Comparison of ENCODE assay signal across 8 cellular contexts in genomic region chr15:44289352-44289790, GRCh38. TPM values are rescaled to one million over a fixed set of nuclear protein-coding genes. Genes with fewer than 3 reads are reported as not detected.
DNase-seq lines count a peak whose midpoint lies in the region; ATAC-seq and TF ChIP-seq lines count a peak whose summit lies in the region.

No MANE protein-coding gene starts in this region.

- CTCF ChIA-PET in T-cell (lab: Charles Lee), result interaction anchor here in 1 of 2 donors (0.5 to 2.1 kb wide), 3 partner anchors 29 to 212 kb away, joined by 3 to 9 read pairs (median 4); no protein-coding TSS in a partner anchor

- no peaks in the 10 kb centered on the region for H3K27me3 ChIP-seq in right atrium auricular region
- H3K27me3 ChIP-seq in spleen (replicated peaks in 1 of 7), result peaks cover 0 to 5% (median 0%) of the 10 kb centered on the region in 7 donors

- peaks cover 19% of the 10 kb centered on the region for H3K36me3 Mint-ChIP-seq in T-helper 2 cell treated with Interferon-gamma antibody and Interleukin-4, amounts not matched to agents 5 μg/mL and 100 μg/mL, for 36 hours (ENCODE audit: low read depth)
- peaks cover 16% of the 10 kb centered on the region for H3K36me3 Mint-ChIP-seq in T-cell

- H3K4me1 ChIP-seq in right atrium auricular region, result peaks cover 0 to 30% of the 10 kb centered on the region in 2 donors
- peaks cover 16 to 55% (median 37%) of the 10 kb centered on the region in 6 donors for H3K4me1 ChIP-seq in spleen

- TF ChIP-seq POLR2A in spleen (IDR thresholded peaks at IDR 0.05), result no peak

- H3K27ac Mint-ChIP-seq in T-helper 2 cell treated with Interferon-gamma antibody and Interleukin-4, amounts not matched to agents 5 μg/mL and 100 μg/mL, for 36 hours, result peak overlapping the region; percentile 28
- H3K27ac Mint-ChIP-seq in T-cell, result peak overlapping the region; percentile 77 to 79

- 15 to 29% (median 21%) methylated on average over 10 of the region's 10 CpGs for WGBS in spleen, 5 donors

- H3K36me3 ChIP-seq in right atrium auricular region (no peaks in the 10 kb centered on the region), spleen (peaks cover 0 to 18% (median 0%) of the 10 kb centered on the region in 6 donors)

- DNase-seq in T-helper 2 cell treated with Interferon-gamma antibody and Interleukin-4, amounts not matched to agents 5 μg/mL and 100 μg/mL, for 36 hours (ENCODE audit: low spot score), result no peak
- DNase-seq in T-helper 2 cell (no peak), T-cell (no peak), right atrium auricular region (ENCODE audit: low spot score) (no peak), spleen (no peak), HK-2 (ENCODE audit: unreplicated experiment) (no peak), HPDE6-E6E7 (ENCODE audit: extremely low spot score) (no peak)

- no peaks in the 10 kb centered on the region for H3K9me3 ChIP-seq in right atrium auricular region
- H3K9me3 ChIP-seq in spleen, result no peaks in the 10 kb centered on the region

- intact Hi-C loops in spleen (cut with DNase I; ENCODE audit: low total_unique reads), result no loop called here

- POLR2A ChIA-PET in T-cell (lab: Charles Lee), result interaction anchor here in 1 of 2 donors (0.6 kb wide), 1 partner anchor 292 kb away, joined by 4 read pairs; no protein-coding TSS in a partner anchor

- peak overlapping the region; percentile 93 for H3K4me3 Mint-ChIP-seq in T-helper 2 cell treated with Interferon-gamma antibody and Interleukin-4, amounts not matched to agents 5 μg/mL and 100 μg/mL, for 36 hours
- peak overlapping the region; percentile 95 to 99 (median 96) for H3K4me3 Mint-ChIP-seq in T-cell

- no peaks in the 10 kb centered on the region for H3K9me3 Mint-ChIP-seq in T-helper 2 cell treated with Interferon-gamma antibody and Interleukin-4, amounts not matched to agents 5 μg/mL and 100 μg/mL, for 36 hours
- no peaks in the 10 kb centered on the region for H3K9me3 Mint-ChIP-seq in T-cell

- H3K4me1 Mint-ChIP-seq in T-helper 2 cell treated with Interferon-gamma antibody and Interleukin-4, amounts not matched to agents 5 μg/mL and 100 μg/mL, for 36 hours (ENCODE audit: low read depth), result peaks cover 40% of the 10 kb centered on the region
- H3K4me1 Mint-ChIP-seq in T-cell, result peaks cover 58 to 63% (median 62%) of the 10 kb centered on the region in 3 donors

- peaks cover 6% of the 10 kb centered on the region for H3K27me3 Mint-ChIP-seq in T-helper 2 cell treated with Interferon-gamma antibody and Interleukin-4, amounts not matched to agents 5 μg/mL and 100 μg/mL, for 36 hours (ENCODE audit: low read depth)
- H3K27me3 Mint-ChIP-seq in T-cell, result peaks cover 4 to 5% of the 10 kb centered on the region in 2 donors

- ATAC-seq in T-cell (replicated peaks in 1 of 4) (no peak), HG03108 (IDR thresholded peaks at IDR 0.05; ENCODE audit: unreplicated experiment) (no peak)

- TF ChIP-seq CTCF in right atrium auricular region (IDR thresholded peaks at IDR 0.05), result no peak
- TF ChIP-seq CTCF in spleen (IDR thresholded peaks at IDR 0.05 in 8 of 11, conservative IDR thresholded peaks at IDR 0.05 in 3 of 11), result no peak

- peak overlapping the region; percentile 87 to 94 for H3K27ac ChIP-seq in right atrium auricular region
- peak overlapping the region; percentile 81 to 95 (median 91) for H3K27ac ChIP-seq in spleen

- H3K4me3 ChIP-seq in right atrium auricular region, result peak overlapping the region; percentile 83 to 88
- H3K4me3 ChIP-seq in spleen, result peak overlapping the region; percentile 75 to 99 (median 96)

RNA-seq across cellular contexts. Expression of gene GOLM2, which starts 0.9 kb away (rescaled TPM):
- total RNA-seq in T-cell (10 to 100 TPM; 44.2 to 58.3 (median 47.5) TPM), right atrium auricular region (10 to 100 TPM; 47.6 to 63.6 TPM), spleen (10 to 100 TPM; 65.8 to 84.3 (median 73.1) TPM)
- polyA plus RNA-seq in spleen, result 10 to 100 TPM; 21.5 to 27.8 (median 26.1) TPM
